Comparison of ENCODE assay signal across 11 cellular contexts in the genomic region with DNA sequence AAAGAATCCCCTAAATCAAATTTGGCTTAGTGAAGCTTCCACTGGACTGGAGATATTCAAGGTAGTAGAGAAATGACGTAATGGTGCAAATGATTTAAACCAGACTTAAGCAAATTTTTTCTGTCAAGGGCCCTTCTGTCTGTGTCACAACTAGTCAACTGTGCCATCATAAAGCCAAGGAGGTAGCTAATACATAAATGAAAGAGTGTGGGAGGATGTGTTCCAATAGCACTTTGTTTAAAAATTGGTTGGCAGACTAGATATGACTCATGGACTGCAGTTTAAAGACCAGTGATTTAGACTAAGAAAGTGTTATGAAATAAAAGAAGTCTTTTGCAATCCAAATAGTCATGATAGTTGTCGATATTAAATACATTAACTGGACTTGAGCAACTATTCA. TPM values are rescaled to one million over a fixed set of nuclear protein-coding genes. Genes with fewer than 3 reads are reported as not detected.
DNase-seq lines count a peak whose midpoint lies in the region; ATAC-seq and TF ChIP-seq lines count a peak whose summit lies in the region.
"Had no signal": no experiment of that assay in that cellular context is flagged by ENCODE, and none has a peak within 500 bp of the region (broad histone marks: within the 10 kb centered on the region; RNA-seq: fewer than 3 reads in every experiment).

No MANE protein-coding gene starts in this region.

- H3K9me3 ChIP-seq in tibial artery: no peaks in the 10 kb centered on the region
- H3K9me3 ChIP-seq: esophagus squamous epithelium had no signal

- intact Hi-C loops in activated naive CD4-positive, alpha-beta T cell treated with anti-CD3 and anti-CD28 coated beads for 36 hours (cut with micrococcal nuclease): loop anchor here (2.0 to 10.0 kb wide), 4 partner anchors 91 to 1333 kb away; a partner anchor contains a TSS
- intact Hi-C loops in tibial artery (cut with DNase I; ENCODE audit: low total_unique reads): no loop called here

- no peak overlapping the region for H3K4me3 ChIP-seq in NB4 (ENCODE audit: low read depth, low read length)
- H3K4me3 ChIP-seq in tibial artery: no peak overlapping the region
- H3K4me3 ChIP-seq: esophagus squamous epithelium had no signal

- no peaks in the 10 kb centered on the region for H3K9me3 Mint-ChIP-seq in activated naive CD4-positive, alpha-beta T cell treated with anti-CD3 and anti-CD28 coated beads for 36 hours
- no peaks in the 10 kb centered on the region for H3K9me3 Mint-ChIP-seq in stimulated activated effector memory CD8-positive, alpha-beta T cell treated with anti-CD3 and anti-CD28 coated beads, Interleukin-12 subunit alpha, Interleukin-12 subunit beta, amount 100 ng/mL, for 72 hours

- TF ChIP-seq CTCF in NB4 (IDR thresholded peaks at IDR 0.05; ENCODE audit: low read depth, low read length): no peak
- TF ChIP-seq CTCF in tibial artery (IDR thresholded peaks at IDR 0.05): no peak

- H3K4me1 ChIP-seq in tibial artery: no peaks in the 10 kb centered on the region
- H3K4me1 ChIP-seq: esophagus squamous epithelium had no signal

- H3K4me3 Mint-ChIP-seq in activated naive CD4-positive, alpha-beta T cell treated with anti-CD3 and anti-CD28 coated beads for 36 hours: no peak overlapping the region
- H3K4me3 Mint-ChIP-seq in stimulated activated effector memory CD8-positive, alpha-beta T cell treated with anti-CD3 and anti-CD28 coated beads, Interleukin-12 subunit alpha, Interleukin-12 subunit beta, amount 100 ng/mL, for 72 hours: peak overlapping the region; percentile 42

- H3K27ac Mint-ChIP-seq in activated naive CD4-positive, alpha-beta T cell treated with anti-CD3 and anti-CD28 coated beads for 36 hours: peak overlapping the region; percentile 51
- H3K27ac Mint-ChIP-seq in stimulated activated effector memory CD8-positive, alpha-beta T cell treated with anti-CD3 and anti-CD28 coated beads, Interleukin-12 subunit alpha, Interleukin-12 subunit beta, amount 100 ng/mL, for 72 hours: peak overlapping the region; percentile 83

- ATAC-seq in HG02852 (IDR thresholded peaks at IDR 0.05; ENCODE audit: unreplicated experiment): peak; percentile 73
- ATAC-seq in stimulated activated effector memory CD8-positive, alpha-beta T cell treated with anti-CD3 and anti-CD28 coated beads, Interleukin-12 subunit alpha, Interleukin-12 subunit beta, amount 100 ng/mL, for 72 hours: peak; percentile 87

- no peaks in the 10 kb centered on the region for H3K27me3 Mint-ChIP-seq in activated naive CD4-positive, alpha-beta T cell treated with anti-CD3 and anti-CD28 coated beads for 36 hours (ENCODE audit: low read depth)

- no peaks in the 10 kb centered on the region for H3K36me3 Mint-ChIP-seq in activated naive CD4-positive, alpha-beta T cell treated with anti-CD3 and anti-CD28 coated beads for 36 hours (ENCODE audit: low read depth)
- H3K36me3 Mint-ChIP-seq in stimulated activated effector memory CD8-positive, alpha-beta T cell treated with anti-CD3 and anti-CD28 coated beads, Interleukin-12 subunit alpha, Interleukin-12 subunit beta, amount 100 ng/mL, for 72 hours: peaks cover 8% of the 10 kb centered on the region

- CTCF ChIA-PET in activated naive CD4-positive, alpha-beta T cell treated with anti-CD3 and anti-CD28 coated beads for 36 hours (lab: Charles Lee): no interaction called here

- no peak for TF ChIP-seq POLR2A in NB4 (IDR thresholded peaks at IDR 0.05; ENCODE audit: extremely low read depth, insufficient read length)

- peak; percentile 8 for DNase-seq in activated naive CD4-positive, alpha-beta T cell treated with anti-CD3 and anti-CD28 coated beads for 36 hours
- DNase-seq in activated naive CD4-positive, alpha-beta T cell treated with Interleukin-2 at 50 U/mL for 16 hours: no peak
- DNase-seq in NB4 (ENCODE audit: low read depth) (peak; percentile 27), SKM-1 treated with dmso at 0.1 percent for 144 hours (lab: John Stamatoyannopoulos, UW; ENCODE audit: unreplicated experiment) (no peak), tibial artery (no peak)
- no peak for DNase-seq in stimulated activated effector memory CD8-positive, alpha-beta T cell treated with anti-CD3 and anti-CD28 coated beads, Interleukin-12 subunit alpha, Interleukin-12 subunit beta, amount 100 ng/mL, for 72 hours (ENCODE audit: low spot score in 2 of 2)
- DNase-seq in stimulated activated naive CD4-positive, alpha-beta T cell (lab: John Stamatoyannopoulos, UW): no peak
- DNase-seq: esophagus squamous epithelium, NCI-H774 had no signal

- H3K27ac ChIP-seq in tibial artery: no peak overlapping the region
- H3K27ac ChIP-seq: esophagus squamous epithelium had no signal

- peaks cover 22% of the 10 kb centered on the region for H3K4me1 Mint-ChIP-seq in activated naive CD4-positive, alpha-beta T cell treated with anti-CD3 and anti-CD28 coated beads for 36 hours (ENCODE audit: low read depth)
- peaks cover 19% of the 10 kb centered on the region for H3K4me1 Mint-ChIP-seq in stimulated activated effector memory CD8-positive, alpha-beta T cell treated with anti-CD3 and anti-CD28 coated beads, Interleukin-12 subunit alpha, Interleukin-12 subunit beta, amount 100 ng/mL, for 72 hours

- H3K36me3 ChIP-seq in tibial artery: no peaks in the 10 kb centered on the region
- H3K36me3 ChIP-seq: esophagus squamous epithelium had no signal

- no peaks in the 10 kb centered on the region for H3K27me3 ChIP-seq in tibial artery
- H3K27me3 ChIP-seq: esophagus squamous epithelium had no signal

RNA-seq across cellular contexts. Expression of a gene that starts 24.3 kb away (rescaled TPM):
- not detected for total RNA-seq in activated naive CD4-positive, alpha-beta T cell treated with anti-CD3 and anti-CD28 coated beads for 36 hours
- total RNA-seq: esophagus squamous epithelium, myocyte had no signal

Comparison
In these comparisons a context has a peak if more than half of its experiments do, and no peak if none do; other contexts are left out.
1. DNase-seq: peak in activated naive CD4-positive, alpha-beta T cell treated with anti-CD3 and anti-CD28 coated beads for 36 hours (single experiment) and NB4 (single experiment); none in activated naive CD4-positive, alpha-beta T cell treated with Interleukin-2 at 50 U/mL for 16 hours (single experiment), stimulated activated effector memory CD8-positive, alpha-beta T cell treated with anti-CD3 and anti-CD28 coated beads, Interleukin-12 subunit alpha, Interleukin-12 subunit beta, amount 100 ng/mL, for 72 hours (0 of 2), SKM-1 treated with dmso at 0.1 percent for 144 hours (single experiment), stimulated activated naive CD4-positive, alpha-beta T cell (0 of 6) and tibial artery (0 of 2).